In the genomic region with DNA sequence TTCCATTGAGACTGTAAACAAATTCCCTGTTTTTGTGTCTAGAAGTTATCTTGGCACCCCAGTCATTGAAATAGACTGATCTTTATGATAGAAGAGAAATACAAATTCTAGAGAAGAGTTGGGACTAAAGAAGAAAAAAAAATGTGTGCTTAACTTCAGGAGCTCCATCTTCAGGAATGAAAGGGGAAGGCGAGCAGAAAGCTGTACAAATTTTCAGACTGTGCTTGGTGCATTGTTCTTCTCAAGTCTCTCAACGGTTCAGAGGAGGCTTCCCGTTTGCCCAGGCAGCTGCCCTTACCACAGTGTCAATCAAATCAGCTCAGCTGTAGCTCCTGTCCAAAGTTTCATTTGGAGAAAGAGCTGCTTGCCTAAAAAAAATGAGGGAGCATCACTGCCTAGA, we compare ENCODE assay signal across 1 cellular context.
TF ChIP-seq lines count a peak whose summit lies in the region.

No MANE protein-coding gene starts in this region.

TF ChIP-seq in WTC11, 78 proteins besides CTCF, POLR2A, EP300 and RAD21:
- TF ChIP-seq, protein P1, sequence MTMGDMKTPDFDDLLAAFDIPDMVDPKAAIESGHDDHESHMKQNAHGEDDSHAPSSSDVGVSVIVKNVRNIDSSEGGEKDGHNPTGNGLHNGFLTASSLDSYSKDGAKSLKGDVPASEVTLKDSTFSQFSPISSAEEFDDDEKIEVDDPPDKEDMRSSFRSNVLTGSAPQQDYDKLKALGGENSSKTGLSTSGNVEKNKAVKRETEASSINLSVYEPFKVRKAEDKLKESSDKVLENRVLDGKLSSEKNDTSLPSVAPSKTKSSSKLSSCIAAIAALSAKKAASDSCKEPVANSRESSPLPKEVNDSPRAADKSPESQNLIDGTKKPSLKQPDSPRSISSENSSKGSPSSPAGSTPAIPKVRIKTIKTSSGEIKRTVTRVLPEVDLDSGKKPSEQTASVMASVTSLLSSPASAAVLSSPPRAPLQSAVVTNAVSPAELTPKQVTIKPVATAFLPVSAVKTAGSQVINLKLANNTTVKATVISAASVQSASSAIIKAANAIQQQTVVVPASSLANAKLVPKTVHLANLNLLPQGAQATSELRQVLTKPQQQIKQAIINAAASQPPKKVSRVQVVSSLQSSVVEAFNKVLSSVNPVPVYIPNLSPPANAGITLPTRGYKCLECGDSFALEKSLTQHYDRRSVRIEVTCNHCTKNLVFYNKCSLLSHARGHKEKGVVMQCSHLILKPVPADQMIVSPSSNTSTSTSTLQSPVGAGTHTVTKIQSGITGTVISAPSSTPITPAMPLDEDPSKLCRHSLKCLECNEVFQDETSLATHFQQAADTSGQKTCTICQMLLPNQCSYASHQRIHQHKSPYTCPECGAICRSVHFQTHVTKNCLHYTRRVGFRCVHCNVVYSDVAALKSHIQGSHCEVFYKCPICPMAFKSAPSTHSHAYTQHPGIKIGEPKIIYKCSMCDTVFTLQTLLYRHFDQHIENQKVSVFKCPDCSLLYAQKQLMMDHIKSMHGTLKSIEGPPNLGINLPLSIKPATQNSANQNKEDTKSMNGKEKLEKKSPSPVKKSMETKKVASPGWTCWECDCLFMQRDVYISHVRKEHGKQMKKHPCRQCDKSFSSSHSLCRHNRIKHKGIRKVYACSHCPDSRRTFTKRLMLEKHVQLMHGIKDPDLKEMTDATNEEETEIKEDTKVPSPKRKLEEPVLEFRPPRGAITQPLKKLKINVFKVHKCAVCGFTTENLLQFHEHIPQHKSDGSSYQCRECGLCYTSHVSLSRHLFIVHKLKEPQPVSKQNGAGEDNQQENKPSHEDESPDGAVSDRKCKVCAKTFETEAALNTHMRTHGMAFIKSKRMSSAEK (CRISPR knock-in tag; IDR thresholded peaks at IDR 0.05; ENCODE audit: borderline replicate concordance): no peak
- TF ChIP-seq, protein P2, sequence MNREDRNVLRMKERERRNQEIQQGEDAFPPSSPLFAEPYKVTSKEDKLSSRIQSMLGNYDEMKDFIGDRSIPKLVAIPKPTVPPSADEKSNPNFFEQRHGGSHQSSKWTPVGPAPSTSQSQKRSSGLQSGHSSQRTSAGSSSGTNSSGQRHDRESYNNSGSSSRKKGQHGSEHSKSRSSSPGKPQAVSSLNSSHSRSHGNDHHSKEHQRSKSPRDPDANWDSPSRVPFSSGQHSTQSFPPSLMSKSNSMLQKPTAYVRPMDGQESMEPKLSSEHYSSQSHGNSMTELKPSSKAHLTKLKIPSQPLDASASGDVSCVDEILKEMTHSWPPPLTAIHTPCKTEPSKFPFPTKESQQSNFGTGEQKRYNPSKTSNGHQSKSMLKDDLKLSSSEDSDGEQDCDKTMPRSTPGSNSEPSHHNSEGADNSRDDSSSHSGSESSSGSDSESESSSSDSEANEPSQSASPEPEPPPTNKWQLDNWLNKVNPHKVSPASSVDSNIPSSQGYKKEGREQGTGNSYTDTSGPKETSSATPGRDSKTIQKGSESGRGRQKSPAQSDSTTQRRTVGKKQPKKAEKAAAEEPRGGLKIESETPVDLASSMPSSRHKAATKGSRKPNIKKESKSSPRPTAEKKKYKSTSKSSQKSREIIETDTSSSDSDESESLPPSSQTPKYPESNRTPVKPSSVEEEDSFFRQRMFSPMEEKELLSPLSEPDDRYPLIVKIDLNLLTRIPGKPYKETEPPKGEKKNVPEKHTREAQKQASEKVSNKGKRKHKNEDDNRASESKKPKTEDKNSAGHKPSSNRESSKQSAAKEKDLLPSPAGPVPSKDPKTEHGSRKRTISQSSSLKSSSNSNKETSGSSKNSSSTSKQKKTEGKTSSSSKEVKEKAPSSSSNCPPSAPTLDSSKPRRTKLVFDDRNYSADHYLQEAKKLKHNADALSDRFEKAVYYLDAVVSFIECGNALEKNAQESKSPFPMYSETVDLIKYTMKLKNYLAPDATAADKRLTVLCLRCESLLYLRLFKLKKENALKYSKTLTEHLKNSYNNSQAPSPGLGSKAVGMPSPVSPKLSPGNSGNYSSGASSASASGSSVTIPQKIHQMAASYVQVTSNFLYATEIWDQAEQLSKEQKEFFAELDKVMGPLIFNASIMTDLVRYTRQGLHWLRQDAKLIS (CRISPR knock-in tag; IDR thresholded peaks at IDR 0.05; ENCODE audit: borderline replicate concordance): no peak
- TF ChIP-seq TCF7 (CRISPR knock-in tag; IDR thresholded peaks at IDR 0.05; ENCODE audit: low read depth) (no peak), TP53 (CRISPR knock-in tag; IDR thresholded peaks at IDR 0.05) (no peak), TEAD4 (CRISPR knock-in tag; IDR thresholded peaks at IDR 0.05) (no peak), SMAD3 (CRISPR knock-in tag; IDR thresholded peaks at IDR 0.05; ENCODE audit: borderline replicate concordance) (no peak), ESRRA (CRISPR knock-in tag; IDR thresholded peaks at IDR 0.05; ENCODE audit: borderline replicate concordance) (no peak), ZNF263 (CRISPR knock-in tag; IDR thresholded peaks at IDR 0.05; ENCODE audit: low read depth) (no peak)
- TF ChIP-seq, protein P3, sequence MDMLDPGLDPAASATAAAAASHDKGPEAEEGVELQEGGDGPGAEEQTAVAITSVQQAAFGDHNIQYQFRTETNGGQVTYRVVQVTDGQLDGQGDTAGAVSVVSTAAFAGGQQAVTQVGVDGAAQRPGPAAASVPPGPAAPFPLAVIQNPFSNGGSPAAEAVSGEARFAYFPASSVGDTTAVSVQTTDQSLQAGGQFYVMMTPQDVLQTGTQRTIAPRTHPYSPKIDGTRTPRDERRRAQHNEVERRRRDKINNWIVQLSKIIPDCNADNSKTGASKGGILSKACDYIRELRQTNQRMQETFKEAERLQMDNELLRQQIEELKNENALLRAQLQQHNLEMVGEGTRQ (CRISPR knock-in tag; IDR thresholded peaks at IDR 0.05): no peak
- TF ChIP-seq, protein P4, sequence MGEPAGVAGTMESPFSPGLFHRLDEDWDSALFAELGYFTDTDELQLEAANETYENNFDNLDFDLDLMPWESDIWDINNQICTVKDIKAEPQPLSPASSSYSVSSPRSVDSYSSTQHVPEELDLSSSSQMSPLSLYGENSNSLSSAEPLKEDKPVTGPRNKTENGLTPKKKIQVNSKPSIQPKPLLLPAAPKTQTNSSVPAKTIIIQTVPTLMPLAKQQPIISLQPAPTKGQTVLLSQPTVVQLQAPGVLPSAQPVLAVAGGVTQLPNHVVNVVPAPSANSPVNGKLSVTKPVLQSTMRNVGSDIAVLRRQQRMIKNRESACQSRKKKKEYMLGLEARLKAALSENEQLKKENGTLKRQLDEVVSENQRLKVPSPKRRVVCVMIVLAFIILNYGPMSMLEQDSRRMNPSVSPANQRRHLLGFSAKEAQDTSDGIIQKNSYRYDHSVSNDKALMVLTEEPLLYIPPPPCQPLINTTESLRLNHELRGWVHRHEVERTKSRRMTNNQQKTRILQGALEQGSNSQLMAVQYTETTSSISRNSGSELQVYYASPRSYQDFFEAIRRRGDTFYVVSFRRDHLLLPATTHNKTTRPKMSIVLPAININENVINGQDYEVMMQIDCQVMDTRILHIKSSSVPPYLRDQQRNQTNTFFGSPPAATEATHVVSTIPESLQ (CRISPR knock-in tag; IDR thresholded peaks at IDR 0.05): no peak
- TF ChIP-seq, protein P5, sequence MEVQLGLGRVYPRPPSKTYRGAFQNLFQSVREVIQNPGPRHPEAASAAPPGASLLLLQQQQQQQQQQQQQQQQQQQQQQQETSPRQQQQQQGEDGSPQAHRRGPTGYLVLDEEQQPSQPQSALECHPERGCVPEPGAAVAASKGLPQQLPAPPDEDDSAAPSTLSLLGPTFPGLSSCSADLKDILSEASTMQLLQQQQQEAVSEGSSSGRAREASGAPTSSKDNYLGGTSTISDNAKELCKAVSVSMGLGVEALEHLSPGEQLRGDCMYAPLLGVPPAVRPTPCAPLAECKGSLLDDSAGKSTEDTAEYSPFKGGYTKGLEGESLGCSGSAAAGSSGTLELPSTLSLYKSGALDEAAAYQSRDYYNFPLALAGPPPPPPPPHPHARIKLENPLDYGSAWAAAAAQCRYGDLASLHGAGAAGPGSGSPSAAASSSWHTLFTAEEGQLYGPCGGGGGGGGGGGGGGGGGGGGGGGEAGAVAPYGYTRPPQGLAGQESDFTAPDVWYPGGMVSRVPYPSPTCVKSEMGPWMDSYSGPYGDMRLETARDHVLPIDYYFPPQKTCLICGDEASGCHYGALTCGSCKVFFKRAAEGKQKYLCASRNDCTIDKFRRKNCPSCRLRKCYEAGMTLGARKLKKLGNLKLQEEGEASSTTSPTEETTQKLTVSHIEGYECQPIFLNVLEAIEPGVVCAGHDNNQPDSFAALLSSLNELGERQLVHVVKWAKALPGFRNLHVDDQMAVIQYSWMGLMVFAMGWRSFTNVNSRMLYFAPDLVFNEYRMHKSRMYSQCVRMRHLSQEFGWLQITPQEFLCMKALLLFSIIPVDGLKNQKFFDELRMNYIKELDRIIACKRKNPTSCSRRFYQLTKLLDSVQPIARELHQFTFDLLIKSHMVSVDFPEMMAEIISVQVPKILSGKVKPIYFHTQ (CRISPR knock-in tag; IDR thresholded peaks at IDR 0.05): no peak
TF ChIP-seq in WTC11: peak in this region for 0.
